19 cellular contexts compared by ENCODE assay signal in the genomic region with DNA sequence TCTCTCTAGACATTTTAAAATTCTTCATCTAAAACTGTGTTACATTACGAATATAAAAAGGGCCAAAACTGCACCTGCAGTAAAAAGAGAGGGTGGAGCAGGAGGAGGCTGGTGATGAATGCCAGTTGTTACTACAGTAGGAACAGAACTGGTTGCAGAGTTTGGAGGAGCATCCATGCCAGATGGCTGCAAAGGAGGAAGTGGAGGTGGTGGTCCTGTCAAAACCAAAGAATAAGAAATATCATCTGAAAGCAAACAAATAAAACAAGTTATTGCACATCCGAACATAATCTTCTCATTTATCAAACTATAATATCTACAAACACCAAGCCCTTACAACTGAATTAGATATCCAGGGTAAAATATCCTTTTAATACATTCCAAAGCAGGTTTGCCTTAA.
"Had no signal": no experiment of that assay in that cellular context is flagged by ENCODE, and none has a peak within 500 bp of the region (broad histone marks: within the 10 kb centered on the region; RNA-seq: fewer than 3 reads in every experiment).

No MANE protein-coding gene starts in this region.

- H3K4me3 ChIP-seq: SJSA1, SK-N-MC had no signal

- H3K27me3 ChIP-seq: SJSA1 had no signal

- DNase-seq: KBM-7, NCI-H1048, NCI-H1105, NCI-H187, NCI-H2029, NCI-H2081 treated with DMSO at 0.1 percent for 48 hours, NCI-H2171, NCI-H226, NCI-H446, NCI-H510A, NCI-H524 treated with DMSO at 0.1 percent for 48 hours, NCI-H69, NCI-H774, Right ventricle myocardium superior, RPMI8226, SIG-M5, SW 1271 had no signal

- H3K4me1 ChIP-seq: SJSA1 had no signal

- H3K27ac ChIP-seq: SJSA1, SK-N-MC had no signal

- H3K9me3 ChIP-seq: SJSA1 had no signal
